Comparison of ENCODE assay signal across 8 cellular contexts in the genomic region with DNA sequence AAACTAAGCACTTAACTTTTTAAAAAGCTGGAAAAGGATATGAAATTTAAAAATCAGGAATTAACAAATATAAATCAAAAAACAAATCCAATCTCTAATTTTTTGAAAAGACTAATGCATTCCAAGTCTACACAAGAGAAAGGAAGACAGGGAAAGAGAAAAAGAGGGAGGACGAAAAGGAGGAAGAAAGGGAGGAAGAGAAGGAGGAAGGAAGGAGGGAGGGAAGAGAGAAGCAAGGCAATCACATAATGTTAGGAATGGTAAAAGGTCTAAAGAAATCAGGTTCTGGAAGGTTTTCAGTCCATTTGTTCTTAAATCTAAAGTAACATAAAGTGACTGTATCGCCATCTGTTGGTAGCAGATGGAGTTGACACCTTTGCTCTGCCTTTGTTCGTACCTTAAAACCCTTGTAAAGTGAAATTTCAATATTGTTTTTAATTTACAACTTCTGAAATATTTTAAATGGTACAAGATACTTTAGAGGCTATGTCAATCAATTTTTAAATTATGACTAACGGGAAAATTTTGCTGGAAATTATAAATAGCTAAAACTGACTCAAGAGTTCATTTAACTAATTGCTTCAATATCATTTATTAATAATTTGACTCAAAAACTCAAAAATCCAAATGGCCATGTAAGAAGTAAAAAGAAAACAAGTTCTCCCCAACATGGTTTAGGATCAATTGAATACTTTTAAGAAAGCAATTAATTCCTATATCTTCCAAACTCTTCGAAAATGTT. TPM values are rescaled to one million over a fixed set of nuclear protein-coding genes. Genes with fewer than 3 reads are reported as not detected.
DNase-seq lines count a peak whose midpoint lies in the region; ATAC-seq, FAIRE-seq and TF ChIP-seq lines count a peak whose summit lies in the region.

No MANE protein-coding gene starts in this region.

- in situ Hi-C loops in GM12878 (cut with MboI) = loop anchor here (25.0 kb wide), 1 partner anchor 287 kb away; a partner anchor contains a TSS

- H3K27me3 Mint-ChIP-seq in CD8-positive, alpha-beta memory T cell = peaks cover 4 to 10% of the 10 kb centered on the region in 2 donors

- H3K4me1 ChIP-seq in CD8-positive, alpha-beta memory T cell (ENCODE audit: insufficient read depth, low read length) = no peaks in the 10 kb centered on the region
- H3K4me1 ChIP-seq in GM12878 (ENCODE audit: control insufficient read depth, insufficient read depth, low read length) (no peaks in the 10 kb centered on the region), liver (ENCODE audit: control insufficient read depth in 4 of 4, insufficient read depth in 4 of 4, low read length in 3 of 4) (peaks cover 0 to 13% (median 7%) of the 10 kb centered on the region in 4 donors), vagina (no peaks in the 10 kb centered on the region)

- no peaks in the 10 kb centered on the region for H3K9me3 Mint-ChIP-seq in CD8-positive, alpha-beta memory T cell

- peak; percentile 69 to 75 (median 74) for TF ChIP-seq CTCF in GM12878 (IDR thresholded peaks at IDR 0.05 in 2 of 3, conservative IDR thresholded peaks at IDR 0.05 in 1 of 3; ENCODE audit: control insufficient read depth in 2 of 3, extremely low read depth in 1 of 3, insufficient read depth in 1 of 3, low read depth in 3 of 3, low read length in 3 of 3)
- TF ChIP-seq CTCF in liver (IDR thresholded peaks at IDR 0.05; ENCODE audit: low read depth, low read length, missing input control) = peak; percentile 73
- TF ChIP-seq CTCF in vagina (IDR thresholded peaks at IDR 0.05) = peak; percentile 25 to 53 (median 52)

- DNase-seq in CD8-positive, alpha-beta memory T cell = peak; percentile 6 to 49 (median 19)
- peak; percentile 23 for DNase-seq in GM18507 (ENCODE audit: extremely low spot score, insufficient read length, low read depth)
- peak; percentile 52 for DNase-seq in NOMO-1 treated with DMSO at 0.1 percent for 48 hours (lab: John Stamatoyannopoulos, UW; ENCODE audit: unreplicated experiment)
- DNase-seq in GM12878 (ENCODE audit: low read depth, low spot score) = peak; percentile 7
- no peak for DNase-seq in vagina (ENCODE audit: extremely low spot score in 2 of 2)
- DNase-seq in islet precursor cell = no peak
- DNase-seq in occipital lobe (lab: John Stamatoyannopoulos, UW) = no peak

- FAIRE-seq in GM18507 (lab: Jason Lieb, UNC) (peak; percentile 57), GM12878 (lab: Jason Lieb, UNC) (peak; percentile 96)

- POLR2A ChIA-PET in CD8-positive, alpha-beta memory T cell (lab: Charles Lee) = interaction anchor here (0.6 kb wide), 1 partner anchor 213 kb away, joined by 3 read pairs; no protein-coding TSS in a partner anchor
- POLR2A ChIA-PET in GM12878 (lab: Charles Lee) = no interaction called here

- H4K20me1 ChIP-seq in GM12878 (ENCODE audit: control insufficient read depth, insufficient read depth) = no peaks in the 10 kb centered on the region

- no peak overlapping the region for H3K4me2 ChIP-seq in GM12878 (ENCODE audit: control insufficient read depth, insufficient read depth)

- H3K27me3 ChIP-seq in CD8-positive, alpha-beta memory T cell (ENCODE audit: insufficient read depth, low read length, poor library complexity, severe bottlenecking) = no peaks in the 10 kb centered on the region
- H3K27me3 ChIP-seq in GM12878 (replicated peaks in 1 of 2; ENCODE audit: control insufficient read depth in 2 of 2, insufficient read depth in 2 of 2, low read length in 1 of 2) (no peaks in the 10 kb centered on the region), liver (ENCODE audit: control insufficient read depth in 4 of 4, insufficient read depth in 4 of 4, low read length in 3 of 4) (no peaks in the 10 kb centered on the region), vagina (no peaks in the 10 kb centered on the region)

- no peak overlapping the region for H3K4me3 ChIP-seq in CD8-positive, alpha-beta memory T cell (ENCODE audit: low read length)
- H3K4me3 ChIP-seq in GM12878 = no peak overlapping the region
- no peak overlapping the region for H3K4me3 ChIP-seq in liver (ENCODE audit: low read depth in 1 of 3, low read length in 3 of 3)
- no peak overlapping the region for H3K4me3 ChIP-seq in vagina

- no peak overlapping the region for H3K4me3 Mint-ChIP-seq in CD8-positive, alpha-beta memory T cell

- peak; percentile 77 for TF ChIP-seq RAD21 in GM12878 (IDR thresholded peaks at IDR 0.05; ENCODE audit: insufficient read depth, low read depth, low read length)
- TF ChIP-seq RAD21 in liver (IDR thresholded peaks at IDR 0.05) = peak; percentile 76 to 85

- BruUV-seq in GM12878 (replicated peaks; lab: Mats Ljungman, UMichigan) = no TSS peak

- RAD21 ChIA-PET in GM12878 (lab: Charles Lee; ENCODE audit: unreplicated experiment) = interaction anchor here (0.6 to 5.1 kb wide), 3 partner anchors 214 to 672 kb away, joined by 3 to 39 read pairs (median 3); no protein-coding TSS in a partner anchor

- no peak overlapping the region for H3K27ac ChIP-seq in CD8-positive, alpha-beta memory T cell (ENCODE audit: low read depth, low read length)
- no peak overlapping the region for H3K27ac ChIP-seq in GM12878 (ENCODE audit: control insufficient read depth, insufficient read depth)
- no peak overlapping the region for H3K27ac ChIP-seq in liver (ENCODE audit: low read depth in 1 of 2, low read length in 2 of 2)
- no peak overlapping the region for H3K27ac ChIP-seq in vagina

- SMC1A ChIA-PET in GM12878 (lab: Charles Lee; ENCODE audit: uncharacterized antibody, unreplicated experiment) = interaction anchor here (0.9 to 5.0 kb wide), 7 partner anchors 12 to 297 kb away, joined by 3 to 49 read pairs (median 3); no protein-coding TSS in a partner anchor

- CTCF ChIA-PET in CD8-positive, alpha-beta memory T cell (lab: Charles Lee) = interaction anchor here (1.5 to 3.3 kb wide), 2 partner anchors 14 to 298 kb away, joined by 3 to 13 read pairs; no protein-coding TSS in a partner anchor
- CTCF ChIA-PET in GM12878 (lab: Yijun Ruan, JAX) = interaction anchor here (0.6 to 5.0 kb wide), 25 partner anchors 9 to 1563 kb away, joined by 3 to 65 read pairs (median 4); no protein-coding TSS in a partner anchor

- peak; percentile 59; the same call in 2 of the 3 replicates for ATAC-seq in GM12878

- intact Hi-C loops in GM12878 (cut with micrococcal nuclease; ENCODE audit: unreplicated experiment) (loop anchor here (1.0 kb wide), 1 partner anchor 297 kb away; no protein-coding TSS in a partner anchor), vagina (cut with DNase I) (no loop called here)

- TF ChIP-seq EP300 in GM12878 (IDR thresholded peaks at IDR 0.05; ENCODE audit: borderline replicate concordance in 1 of 2, control insufficient read depth in 1 of 2, low read depth in 2 of 2, low read length in 2 of 2) = no peak

- H3K27ac Mint-ChIP-seq in CD8-positive, alpha-beta memory T cell = no peak overlapping the region

- H3K9me3 ChIP-seq in CD8-positive, alpha-beta memory T cell (ENCODE audit: low read length) = no peaks in the 10 kb centered on the region
- H3K9me3 ChIP-seq in GM12878 (replicated peaks; ENCODE audit: control insufficient read depth, insufficient read depth, low read length) (no peaks in the 10 kb centered on the region), liver (ENCODE audit: control insufficient read depth in 4 of 4, low read length in 3 of 4) (no peaks in the 10 kb centered on the region), vagina (no peaks in the 10 kb centered on the region)

- no peaks in the 10 kb centered on the region for H3K36me3 Mint-ChIP-seq in CD8-positive, alpha-beta memory T cell

- no peak for TF ChIP-seq POLR2A in GM12878 (IDR thresholded peaks at IDR 0.05; ENCODE audit: low read depth, low read length)
- TF ChIP-seq POLR2A in vagina (IDR thresholded peaks at IDR 0.05) = no peak

- H3K36me3 ChIP-seq in CD8-positive, alpha-beta memory T cell (ENCODE audit: insufficient read depth, low read length) = no peaks in the 10 kb centered on the region
- no peaks in the 10 kb centered on the region for H3K36me3 ChIP-seq in GM12878 (ENCODE audit: control insufficient read depth in 2 of 2, insufficient read depth in 2 of 2, low read length in 1 of 2)
- H3K36me3 ChIP-seq in liver (ENCODE audit: control insufficient read depth in 4 of 4, insufficient read depth in 3 of 4, low read depth in 1 of 4, low read length in 3 of 4) = no peaks in the 10 kb centered on the region
- H3K36me3 ChIP-seq in vagina = no peaks in the 10 kb centered on the region

- H3K4me1 Mint-ChIP-seq in CD8-positive, alpha-beta memory T cell = peaks cover 0 to 1% (median 0%) of the 10 kb centered on the region in 3 donors

- no peak overlapping the region for H2AFZ ChIP-seq in GM12878 (ENCODE audit: control insufficient read depth, low read depth, low read length)

- H3K9ac ChIP-seq in GM12878 (ENCODE audit: control insufficient read depth, insufficient read depth, low read length) (no peak overlapping the region), liver (ENCODE audit: low read depth in 1 of 2, low read length in 2 of 2) (no peak overlapping the region)

- WGBS in GM12878 (ENCODE audit: insufficient coverage, insufficient replicate concordance, low lambda C conversion rate, missing lambda C conversion rate) = 19% methylated on average over 5 of the region's 5 CpGs
- 28% methylated on average over 5 of the region's 5 CpGs for WGBS in liver

- no peaks in the 10 kb centered on the region for H3K79me2 ChIP-seq in GM12878 (ENCODE audit: control insufficient read depth, insufficient read depth, low read length)

RNA-seq across cellular contexts. Expression of a gene that starts 20.4 kb away (rescaled TPM):
- 10 to 100 TPM; 40.6 to 42.0 TPM for total RNA-seq in CD8-positive, alpha-beta memory T cell
- 3.8 TPM for polyA plus RNA-seq in CD8-positive, alpha-beta memory T cell
- total RNA-seq in GM12878 (2013; cell fraction: nucleolus; rRNA removed) = 0.95 and 1.6 TPM in 2 replicates
- total RNA-seq in GM12878 (2014; rRNA removed) = 7.1 and 7.6 TPM in 2 replicates
- 7.3 and 8.4 TPM in 2 replicates for total RNA-seq in GM12878 (2014; rRNA removed; fragmentation: Illumina TruSeq; extraction: Trizol)
- total RNA-seq in GM12878 (2021) = 20.1 and 22.9 TPM in 2 replicates
- polyA plus RNA-seq in GM12878 (2011; ENCODE audit: low read depth) = 2.2 TPM
- polyA plus RNA-seq in GM12878 (2011; rRNA removed) = 0.24 and 0.27 TPM in 2 replicates
- 0.17 and 0.43 TPM in 2 replicates for polyA plus RNA-seq in GM12878 (2011; cell fraction: cytosol; rRNA removed)
- 0.45 and 0.46 TPM in 2 replicates for polyA plus RNA-seq in GM12878 (2011; cell fraction: nucleus; rRNA removed)
- polyA plus RNA-seq in GM12878 (2012) = 1.5 and 3.3 TPM in 2 replicates
- 7.1 and 7.8 TPM in 2 replicates for polyA plus RNA-seq in GM12878 (2014; fragmentation: Illumina TruSeq; extraction: Trizol)
- polyA plus RNA-seq in GM12878 (2014; fragmentation: Nextera tagmentation; extraction: Ambion mirVana) = 1 to 10 TPM; 1.4 to 2.1 TPM
- polyA plus RNA-seq in GM12878 (2014; rRNA removed) = 3.4 and 3.8 TPM in 2 replicates
- 1 to 10 TPM; 3.7 to 4.0 TPM for polyA plus RNA-seq in GM12878 (2016; fragmentation: Nextera tagmentation; extraction: Ambion mirVana)
- 4.1 and 5.0 TPM in 2 replicates for polyA minus RNA-seq in GM12878 (2011; rRNA and poly(A)+ RNA removed)
- polyA minus RNA-seq in GM12878 (2011; cell fraction: cytosol; rRNA and poly(A)+ RNA removed) = 0.73 and 4.9 TPM in 2 replicates
- polyA minus RNA-seq in GM12878 (2011; cell fraction: nucleus; rRNA and poly(A)+ RNA removed) = 0.60 and 0.86 TPM in 2 replicates
- total RNA-seq in liver = 1 to 10 TPM in 1 of 2 donors, under 1 TPM in 1; 0.84 to 4.1 TPM
- polyA plus RNA-seq in liver = 1 to 10 TPM; 1.6 to 3.1 TPM
- total RNA-seq in vagina = 2.9 TPM
- 10.0 TPM for total RNA-seq in occipital lobe

Comparison
In these comparisons a context has a peak if more than half of its experiments do, and no peak if none do; other contexts are left out.
1. DNase-seq: peak in CD8-positive, alpha-beta memory T cell (5 of 5), GM18507 (single experiment), NOMO-1 treated with DMSO at 0.1 percent for 48 hours (single experiment) and GM12878 (single experiment); none in vagina (0 of 2), islet precursor cell (single experiment) and occipital lobe (single experiment).
2. Peak in every context shown above with its lines, with median percentiles within 50 percentile points of each other: CTCF ChIP-seq.